In genomic region chr20:62926229-62927127, GRCh38 we compare ENCODE assay signal across 8 cellular contexts. TPM values are rescaled to one million over a fixed set of nuclear protein-coding genes. Genes with fewer than 3 reads are reported as not detected.
DNase-seq lines count a peak whose midpoint lies in the region; ATAC-seq, FAIRE-seq and TF ChIP-seq lines count a peak whose summit lies in the region.

Gene DIDO1 (minus strand): TSS chr20:62926505.

- peaks cover 4% of the 10 kb centered on the region for H3K36me3 Mint-ChIP-seq in activated B cell treated with CpG ODN at 0.5 μM for 24 hours (ENCODE audit: low read depth)
- H3K36me3 Mint-ChIP-seq in central memory CD8-positive, alpha-beta T cell (ENCODE audit: insufficient read depth): peaks cover 30% of the 10 kb centered on the region

- intact Hi-C loops in activated B cell treated with CpG ODN at 0.5 μM for 24 hours (cut with micrococcal nuclease) (loop anchor here (1.0 to 10.0 kb wide), 7 partner anchors 11 to 624 kb away; partner anchors contain the start of genes ADRM1 and TCFL5), kidney (cut with DNase I) (no loop called here)

- CTCF ChIA-PET in AG04450 (lab: Charles Lee): interaction anchor here (0.6 to 1.7 kb wide), 11 partner anchors 9 to 83 kb away, joined by 3 to 8 read pairs (median 3); partner anchors contain the start of gene GID8
- CTCF ChIA-PET in activated B cell treated with CpG ODN at 0.5 μM for 24 hours (lab: Charles Lee): interaction anchor here (1.0 kb wide), 1 partner anchor 11 kb away, joined by 3 read pairs; no protein-coding TSS in a partner anchor

- peaks cover 81% of the 10 kb centered on the region for H3K4me1 Mint-ChIP-seq in activated B cell treated with CpG ODN at 0.5 μM for 24 hours
- H3K4me1 Mint-ChIP-seq in central memory CD8-positive, alpha-beta T cell: peaks cover 65% of the 10 kb centered on the region

- H3K36me3 ChIP-seq in kidney (ENCODE audit: control insufficient read depth in 1 of 2, insufficient read depth in 2 of 2, low read length in 2 of 2): no peaks in the 10 kb centered on the region

- no peaks in the 10 kb centered on the region for H3K27me3 Mint-ChIP-seq in activated B cell treated with CpG ODN at 0.5 μM for 24 hours
- H3K27me3 Mint-ChIP-seq in central memory CD8-positive, alpha-beta T cell: no peaks in the 10 kb centered on the region

- peak; percentile 54 for ATAC-seq in GM18873 (IDR thresholded peaks at IDR 0.05; ENCODE audit: low FRiP score, unreplicated experiment)
- ATAC-seq in HG03135 (IDR thresholded peaks at IDR 0.05; ENCODE audit: unreplicated experiment): peak; percentile 70
- peak; percentile 87 for ATAC-seq in activated B cell treated with CpG ODN at 0.5 μM for 24 hours (ENCODE audit: low read depth)
- peak; percentile 74 for ATAC-seq in central memory CD8-positive, alpha-beta T cell (replicated peaks; ENCODE audit: extremely low read depth, poor library complexity, severe bottlenecking)

- peak within 1 kb of the TSS; percentile 97 for H3K4me3 Mint-ChIP-seq in activated B cell treated with CpG ODN at 0.5 μM for 24 hours
- H3K4me3 Mint-ChIP-seq in central memory CD8-positive, alpha-beta T cell: peak within 1 kb of the TSS; percentile 84

- H3K9me3 ChIP-seq in AG04450 (ENCODE audit: control insufficient read depth, insufficient read depth, low read length) (peaks cover 4% of the 10 kb centered on the region; the same call in 1 of the 2 replicates), kidney (ENCODE audit: control insufficient read depth in 1 of 2, low read length in 2 of 2) (no peaks in the 10 kb centered on the region)

- TF ChIP-seq CTCF in AG04450 (IDR thresholded peaks at IDR 0.05; ENCODE audit: low read depth, low read length) (peak; percentile 59), activated B cell treated with CpG ODN at 0.5 μM for 24 hours (IDR thresholded peaks at IDR 0.05) (no peak), kidney (IDR thresholded peaks at IDR 0.05; ENCODE audit: borderline replicate concordance, extremely low read depth, insufficient read depth) (peak; percentile 67)

- peak within 1 kb of the TSS; percentile 87 to 99 for H3K9ac ChIP-seq in kidney (ENCODE audit: low read length in 2 of 2)

- peaks cover 34 to 42% of the 10 kb centered on the region in 2 donors for H3K4me1 ChIP-seq in kidney (ENCODE audit: control insufficient read depth in 1 of 2, insufficient read depth in 1 of 2, low read depth in 1 of 2, low read length in 2 of 2)

- H3K4me3 ChIP-seq in AG04450 (ENCODE audit: low read depth, low read length) (peak within 1 kb of the TSS; percentile 87), kidney (ENCODE audit: low read length in 2 of 2) (peak within 1 kb of the TSS; percentile 86 to 87)

- H3K9me3 Mint-ChIP-seq in activated B cell treated with CpG ODN at 0.5 μM for 24 hours: no peaks in the 10 kb centered on the region
- H3K9me3 Mint-ChIP-seq in central memory CD8-positive, alpha-beta T cell: no peaks in the 10 kb centered on the region

- H3K27ac ChIP-seq in AG04450 (ENCODE audit: low read depth, low read length): peak within 1 kb of the TSS; percentile 87
- H3K27ac ChIP-seq in kidney (ENCODE audit: low read depth in 2 of 2, low read length in 2 of 2): peak within 1 kb of the TSS; percentile 92 to 94

- DNase-seq in AG04450 (ENCODE audit: low read depth, low spot score) (peak; percentile 49), NCI-H2227 treated with DMSO at 0.1 percent for 48 hours (lab: John Stamatoyannopoulos, UW) (peak; percentile 91), activated B cell treated with CpG ODN at 0.5 μM for 24 hours (peak; percentile 90), kidney (peak; percentile 96)
- peak; percentile 78 to 80 for DNase-seq in central memory CD8-positive, alpha-beta T cell (ENCODE audit: low spot score in 2 of 2)
- DNase-seq in stimulated activated CD4-positive, alpha-beta T cell treated with anti-CD3 and anti-CD28 coated beads, Interleukin-15, amount 100 ng/mL, for 24 hours: peak; percentile 93

- FAIRE-seq in kidney (lab: Jason Lieb, UNC): no peak

- POLR2A ChIA-PET in AG04450 (lab: Yijun Ruan, JAX): interaction anchor here (1.3 kb wide), 1 partner anchor 11 kb away, joined by 11 read pairs; the partner anchor contains the start of gene GID8
- POLR2A ChIA-PET in activated B cell treated with CpG ODN at 0.5 μM for 24 hours (lab: Charles Lee): interaction anchor here (0.9 to 5.0 kb wide), 3 partner anchors 10 to 51 kb away, joined by 3 to 68 read pairs (median 44); partner anchors contain the start of genes GID8 and SLC17A9

- H3K27ac Mint-ChIP-seq in activated B cell treated with CpG ODN at 0.5 μM for 24 hours: peak within 1 kb of the TSS; percentile 93
- peak within 1 kb of the TSS; percentile 93 for H3K27ac Mint-ChIP-seq in central memory CD8-positive, alpha-beta T cell (ENCODE audit: low read depth)

- no peaks in the 10 kb centered on the region for H3K27me3 ChIP-seq in AG04450 (ENCODE audit: control insufficient read depth, insufficient read depth, low read length)

RNA-seq across cellular contexts. Expression of gene DIDO1, which starts in this region (rescaled TPM):
- polyA plus RNA-seq in AG04450 (2011; rRNA removed) (22.1 and 25.9 TPM in 2 replicates), kidney (ENCODE audit: insufficient read depth, low read depth, low replicate concordance) (23.0 TPM)
- polyA minus RNA-seq in AG04450 (2011; rRNA and poly(A)+ RNA removed): 31.2 and 32.0 TPM in 2 replicates
- total RNA-seq in activated B cell treated with CpG ODN at 0.5 μM for 24 hours (79.2 and 89.1 TPM in 2 replicates), kidney (67.9 TPM)

Comparison
In these comparisons a context has a peak if more than half of its experiments do, and no peak if none do; other contexts are left out.
1. Peak in every context shown above with its lines: DNase-seq, ATAC-seq, H3K4me3 ChIP-seq and H3K27ac ChIP-seq.